8 cellular contexts compared by ENCODE assay signal in the genomic region with DNA sequence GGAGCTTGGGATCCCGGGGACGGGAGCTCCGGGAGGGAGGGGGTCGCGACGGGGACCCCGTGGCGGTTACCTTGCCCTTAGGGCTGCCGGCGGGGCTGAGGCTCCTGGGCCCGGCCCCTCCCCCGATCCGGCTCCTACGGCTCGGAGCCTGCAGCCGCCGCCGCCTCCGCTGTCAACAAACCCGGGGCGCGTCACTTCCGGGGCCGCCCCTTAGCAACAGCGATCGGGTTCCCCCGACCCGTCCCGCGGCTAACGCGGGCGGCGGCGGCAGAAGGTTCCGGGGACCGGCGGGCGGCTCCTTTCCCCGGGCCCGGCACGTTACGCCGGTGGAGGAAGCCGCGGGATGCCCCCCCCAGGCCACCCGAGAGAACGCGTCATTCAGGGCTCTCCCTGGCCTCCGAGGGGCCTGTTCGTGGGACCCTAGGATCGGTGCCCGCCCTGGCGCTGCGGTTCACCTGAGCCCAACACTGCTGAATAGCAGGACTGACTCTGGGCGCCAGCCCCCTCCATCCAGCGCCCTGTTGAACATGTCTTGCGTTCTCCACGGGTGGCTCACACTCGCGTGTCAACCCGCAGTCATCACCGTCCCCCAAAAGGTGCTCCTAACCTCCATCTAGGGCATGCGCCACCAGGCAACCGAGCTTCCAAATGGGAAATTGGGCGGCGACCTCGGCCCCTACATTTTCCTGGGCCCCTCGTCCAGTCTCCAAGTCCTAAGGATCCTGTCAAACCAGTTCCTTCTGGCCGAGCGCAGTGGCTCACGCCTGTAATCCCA. TPM values are rescaled to one million over a fixed set of nuclear protein-coding genes. Genes with fewer than 3 reads are reported as not detected.
A peak's percentile ranks its signal among the peaks of the same experiment; 100 is the strongest.
DNase-seq lines count a peak whose midpoint lies in the region; ATAC-seq and TF ChIP-seq lines count a peak whose summit lies in the region.

A gene (minus strand): TSS at position 183 of the 775 bp plus-strand sequence. CDS start 16,362 bp downstream, outside the sequence.

- DNase-seq in GM04503 (ENCODE audit: low read depth) (peak; percentile 42), NCI-H1092 (lab: John Stamatoyannopoulos, UW) (peak; percentile 86), SKM-1 (lab: John Stamatoyannopoulos, UW; ENCODE audit: unreplicated experiment) (peak; percentile 61), glutamatergic neuron (peak; percentile 95), osteocyte (ENCODE audit: extremely low spot score, unreplicated experiment) (peak; percentile 96), thoracic aorta (ENCODE audit: low spot score) (peak; percentile 74)
- DNase-seq in activated naive CD4-positive, alpha-beta T cell treated with anti-CD3 and anti-CD28 coated beads, Interleukin-2, amount 50 U/mL, for 72 hours (ENCODE audit: low spot score in 2 of 2): peak; percentile 89 to 95

- H3K9me3 Mint-ChIP-seq in activated naive CD4-positive, alpha-beta T cell treated with anti-CD3 and anti-CD28 coated beads, Interleukin-2, amount 50 U/mL, for 72 hours: peaks cover 0 to 5% of the 10 kb centered on the region in 2 donors
- H3K9me3 Mint-ChIP-seq in glutamatergic neuron (ENCODE audit: unreplicated experiment): peaks cover 9% of the 10 kb centered on the region
- H3K9me3 Mint-ChIP-seq in osteocyte (ENCODE audit: unreplicated experiment): no peaks in the 10 kb centered on the region

- peaks cover 7% of the 10 kb centered on the region for H3K4me1 Mint-ChIP-seq in glutamatergic neuron (ENCODE audit: low read depth, unreplicated experiment)
- H3K4me1 Mint-ChIP-seq in osteocyte (ENCODE audit: unreplicated experiment): peaks cover 25% of the 10 kb centered on the region

- peak within 1 kb of the TSS; percentile 89 to 93 for H3K27ac ChIP-seq in thoracic aorta

- TF ChIP-seq CTCF in glutamatergic neuron (IDR thresholded peaks at IDR 0.05; ENCODE audit: partially characterized antibody, unreplicated experiment) (no peak), osteocyte (IDR thresholded peaks at IDR 0.05) (no peak), thoracic aorta (IDR thresholded peaks at IDR 0.05) (no peak)

- peak within 1 kb of the TSS; percentile 94 to 98 for H3K27ac Mint-ChIP-seq in activated naive CD4-positive, alpha-beta T cell treated with anti-CD3 and anti-CD28 coated beads, Interleukin-2, amount 50 U/mL, for 72 hours
- H3K27ac Mint-ChIP-seq in glutamatergic neuron (ENCODE audit: unreplicated experiment) (peak within 1 kb of the TSS; percentile 83), osteocyte (ENCODE audit: unreplicated experiment) (peak within 1 kb of the TSS; percentile 94)

- peaks cover 0 to 7% of the 10 kb centered on the region in 2 donors for H3K36me3 Mint-ChIP-seq in activated naive CD4-positive, alpha-beta T cell treated with anti-CD3 and anti-CD28 coated beads, Interleukin-2, amount 50 U/mL, for 72 hours
- H3K36me3 Mint-ChIP-seq in glutamatergic neuron (ENCODE audit: unreplicated experiment) (no peaks in the 10 kb centered on the region), osteocyte (ENCODE audit: unreplicated experiment) (peaks cover 6% of the 10 kb centered on the region)

- H3K27me3 Mint-ChIP-seq in glutamatergic neuron (ENCODE audit: unreplicated experiment) (peaks cover 4% of the 10 kb centered on the region), osteocyte (ENCODE audit: unreplicated experiment) (no peaks in the 10 kb centered on the region)

- ATAC-seq in HG02571 (IDR thresholded peaks at IDR 0.05; ENCODE audit: unreplicated experiment) (peak; percentile 86), thoracic aorta (ENCODE audit: insufficient number of reproducible peaks, low FRiP score, low read depth) (peak; percentile 87)
- peak; percentile 97 to 98 for ATAC-seq in activated naive CD4-positive, alpha-beta T cell treated with anti-CD3 and anti-CD28 coated beads, Interleukin-2, amount 50 U/mL, for 72 hours

- H3K4me3 ChIP-seq in thoracic aorta: peak within 1 kb of the TSS; percentile 100

- peak within 1 kb of the TSS; percentile 96 for H3K4me3 Mint-ChIP-seq in glutamatergic neuron (ENCODE audit: unreplicated experiment)
- H3K4me3 Mint-ChIP-seq in osteocyte (ENCODE audit: unreplicated experiment): peak within 1 kb of the TSS; percentile 96

- H3K36me3 ChIP-seq in thoracic aorta: peaks cover 8% of the 10 kb centered on the region

- peaks cover 10 to 32% of the 10 kb centered on the region in 2 donors for H3K4me1 ChIP-seq in thoracic aorta (ENCODE audit: control insufficient read depth in 1 of 2, low read depth in 2 of 2)

- H3K9me3 ChIP-seq in thoracic aorta: no peaks in the 10 kb centered on the region

- no peaks in the 10 kb centered on the region for H3K27me3 ChIP-seq in thoracic aorta (replicated peaks; ENCODE audit: insufficient read depth)

RNA-seq across cellular contexts. Expression of the gene that starts here (rescaled TPM):
- total RNA-seq in activated naive CD4-positive, alpha-beta T cell treated with anti-CD3 and anti-CD28 coated beads, Interleukin-2, amount 50 U/mL, for 72 hours: 10 to 100 TPM; 17.3 to 24.9 TPM
- 38.0 TPM for total RNA-seq in glutamatergic neuron (ENCODE audit: unreplicated experiment)
- total RNA-seq in osteocyte: 61.2 and 61.9 TPM in 2 replicates
- total RNA-seq in thoracic aorta: 10 to 100 TPM; 42.5 to 65.4 TPM

Comparison
In these comparisons a context has a peak if more than half of its experiments do, and no peak if none do; other contexts are left out.
1. Peak in every context shown above with its lines: DNase-seq, ATAC-seq, H3K4me3 ChIP-seq and H3K27ac ChIP-seq.
2. DNase-seq: peak in every context shown above with its lines; median percentile 96 in osteocyte; 95 in glutamatergic neuron; 92 in activated naive CD4-positive, alpha-beta T cell treated with anti-CD3 and anti-CD28 coated beads, Interleukin-2, amount 50 U/mL, for 72 hours; 86 in NCI-H1092; 74 in thoracic aorta; 61 in SKM-1; 42 in GM04503.